2 cellular contexts compared by ENCODE assay signal in the genomic region with DNA sequence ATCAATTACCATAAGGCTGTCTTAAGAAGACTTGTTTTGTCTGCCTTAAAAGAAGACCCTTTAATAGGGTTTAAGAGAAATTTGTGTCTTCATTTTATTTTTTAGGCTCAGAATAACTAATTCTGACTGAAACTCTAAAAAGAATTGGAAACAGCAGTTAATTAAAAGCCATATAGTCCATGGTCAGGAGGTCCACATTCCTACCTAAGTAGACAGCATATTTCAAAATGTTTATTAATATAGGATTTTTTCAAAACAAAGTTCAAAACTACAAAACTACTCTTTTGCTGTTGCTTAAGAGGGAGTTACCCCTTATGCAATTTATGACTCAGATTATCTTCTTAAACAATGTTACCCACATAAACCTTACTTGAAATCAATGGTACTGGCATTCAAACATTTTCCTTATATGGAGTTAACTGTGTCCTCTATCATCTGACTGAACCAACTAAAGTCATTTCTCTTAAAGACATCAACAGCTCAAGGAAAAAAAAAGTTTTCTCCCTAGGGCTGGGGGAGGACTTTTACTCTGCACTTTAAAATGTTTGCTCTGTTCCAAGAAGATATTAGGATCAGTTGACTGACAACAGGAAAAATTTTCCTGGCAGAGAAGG.
A peak's percentile ranks its signal among the peaks of the same experiment; 100 is the strongest.
TF ChIP-seq lines count a peak whose summit lies in the region.

No MANE protein-coding gene starts in this region.

TF ChIP-seq in HepG2, 621 proteins besides CTCF, POLR2A, EP300 and RAD21:
- peak; percentile 46; the same call in 1 of the 2 replicates for TF ChIP-seq CEBPB (IDR thresholded peaks at IDR 0.05; ENCODE audit: borderline replicate concordance, low read depth, low read length)
- no peak for TF ChIP-seq NFKB2 (CRISPR knock-in tag; IDR thresholded peaks at IDR 0.05; ENCODE audit: borderline replicate concordance)

TF ChIP-seq in WTC11, 78 proteins besides CTCF, POLR2A, EP300 and RAD21:
- TF ChIP-seq, protein P1, sequence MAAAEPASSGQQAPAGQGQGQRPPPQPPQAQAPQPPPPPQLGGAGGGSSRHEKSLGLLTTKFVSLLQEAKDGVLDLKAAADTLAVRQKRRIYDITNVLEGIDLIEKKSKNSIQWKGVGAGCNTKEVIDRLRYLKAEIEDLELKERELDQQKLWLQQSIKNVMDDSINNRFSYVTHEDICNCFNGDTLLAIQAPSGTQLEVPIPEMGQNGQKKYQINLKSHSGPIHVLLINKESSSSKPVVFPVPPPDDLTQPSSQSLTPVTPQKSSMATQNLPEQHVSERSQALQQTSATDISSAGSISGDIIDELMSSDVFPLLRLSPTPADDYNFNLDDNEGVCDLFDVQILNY (CRISPR knock-in tag; IDR thresholded peaks at IDR 0.05): no peak
- TF ChIP-seq, protein P2, sequence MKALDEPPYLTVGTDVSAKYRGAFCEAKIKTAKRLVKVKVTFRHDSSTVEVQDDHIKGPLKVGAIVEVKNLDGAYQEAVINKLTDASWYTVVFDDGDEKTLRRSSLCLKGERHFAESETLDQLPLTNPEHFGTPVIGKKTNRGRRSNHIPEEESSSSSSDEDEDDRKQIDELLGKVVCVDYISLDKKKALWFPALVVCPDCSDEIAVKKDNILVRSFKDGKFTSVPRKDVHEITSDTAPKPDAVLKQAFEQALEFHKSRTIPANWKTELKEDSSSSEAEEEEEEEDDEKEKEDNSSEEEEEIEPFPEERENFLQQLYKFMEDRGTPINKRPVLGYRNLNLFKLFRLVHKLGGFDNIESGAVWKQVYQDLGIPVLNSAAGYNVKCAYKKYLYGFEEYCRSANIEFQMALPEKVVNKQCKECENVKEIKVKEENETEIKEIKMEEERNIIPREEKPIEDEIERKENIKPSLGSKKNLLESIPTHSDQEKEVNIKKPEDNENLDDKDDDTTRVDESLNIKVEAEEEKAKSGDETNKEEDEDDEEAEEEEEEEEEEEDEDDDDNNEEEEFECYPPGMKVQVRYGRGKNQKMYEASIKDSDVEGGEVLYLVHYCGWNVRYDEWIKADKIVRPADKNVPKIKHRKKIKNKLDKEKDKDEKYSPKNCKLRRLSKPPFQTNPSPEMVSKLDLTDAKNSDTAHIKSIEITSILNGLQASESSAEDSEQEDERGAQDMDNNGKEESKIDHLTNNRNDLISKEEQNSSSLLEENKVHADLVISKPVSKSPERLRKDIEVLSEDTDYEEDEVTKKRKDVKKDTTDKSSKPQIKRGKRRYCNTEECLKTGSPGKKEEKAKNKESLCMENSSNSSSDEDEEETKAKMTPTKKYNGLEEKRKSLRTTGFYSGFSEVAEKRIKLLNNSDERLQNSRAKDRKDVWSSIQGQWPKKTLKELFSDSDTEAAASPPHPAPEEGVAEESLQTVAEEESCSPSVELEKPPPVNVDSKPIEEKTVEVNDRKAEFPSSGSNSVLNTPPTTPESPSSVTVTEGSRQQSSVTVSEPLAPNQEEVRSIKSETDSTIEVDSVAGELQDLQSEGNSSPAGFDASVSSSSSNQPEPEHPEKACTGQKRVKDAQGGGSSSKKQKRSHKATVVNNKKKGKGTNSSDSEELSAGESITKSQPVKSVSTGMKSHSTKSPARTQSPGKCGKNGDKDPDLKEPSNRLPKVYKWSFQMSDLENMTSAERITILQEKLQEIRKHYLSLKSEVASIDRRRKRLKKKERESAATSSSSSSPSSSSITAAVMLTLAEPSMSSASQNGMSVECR (CRISPR knock-in tag; IDR thresholded peaks at IDR 0.05; ENCODE audit: borderline replicate concordance): no peak
- TF ChIP-seq RORB (CRISPR knock-in tag; IDR thresholded peaks at IDR 0.05): no peak
- TF ChIP-seq GTF2I (CRISPR knock-in tag; conservative IDR thresholded peaks at IDR 0.05): no peak
- no peak for TF ChIP-seq ESRRA (CRISPR knock-in tag; IDR thresholded peaks at IDR 0.05; ENCODE audit: borderline replicate concordance)
TF ChIP-seq in WTC11: peak in this region for 0.
